ENCODE assay signal across 1 cellular context in the genomic region with DNA sequence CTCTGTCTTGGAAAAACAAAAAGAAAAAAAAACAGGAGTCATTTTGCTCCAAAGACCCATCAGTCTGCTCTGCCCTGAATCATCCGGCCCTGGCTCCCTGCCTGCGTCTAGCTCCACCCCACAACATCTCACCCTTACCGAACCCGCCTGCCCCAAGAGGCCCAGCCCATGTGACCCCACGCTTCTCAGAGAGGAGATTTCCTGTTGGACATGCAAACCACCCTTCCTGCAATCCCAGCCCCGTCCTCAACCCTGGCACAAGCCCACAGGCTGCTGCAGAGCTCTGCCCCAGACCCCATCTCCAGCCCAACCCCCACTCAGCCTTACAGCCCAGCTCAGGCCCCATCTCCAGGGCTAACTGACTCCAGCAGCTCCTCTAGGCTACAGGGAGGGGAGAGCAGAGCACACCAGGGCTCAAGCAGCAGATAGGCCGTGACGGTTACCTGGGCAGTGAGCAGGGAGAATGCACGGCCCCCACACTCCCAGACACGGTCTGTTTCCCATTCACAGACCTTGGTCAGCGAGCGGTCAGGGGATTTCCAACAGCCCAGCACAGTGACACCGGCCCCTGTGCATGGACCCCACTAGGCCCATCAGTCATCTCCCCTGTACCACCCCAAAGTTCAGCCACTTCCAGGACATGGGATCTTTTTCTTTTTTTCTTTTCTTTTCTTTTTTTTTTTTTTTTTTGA.
A peak's percentile ranks its signal among the peaks of the same experiment; 100 is the strongest.
TF ChIP-seq lines count a peak whose summit lies in the region.

No MANE protein-coding gene starts in this region.

TF ChIP-seq in K562, 482 proteins besides CTCF, POLR2A, EP300 and RAD21 (continued from another document and continues in another):
- TF ChIP-seq, protein P1, sequence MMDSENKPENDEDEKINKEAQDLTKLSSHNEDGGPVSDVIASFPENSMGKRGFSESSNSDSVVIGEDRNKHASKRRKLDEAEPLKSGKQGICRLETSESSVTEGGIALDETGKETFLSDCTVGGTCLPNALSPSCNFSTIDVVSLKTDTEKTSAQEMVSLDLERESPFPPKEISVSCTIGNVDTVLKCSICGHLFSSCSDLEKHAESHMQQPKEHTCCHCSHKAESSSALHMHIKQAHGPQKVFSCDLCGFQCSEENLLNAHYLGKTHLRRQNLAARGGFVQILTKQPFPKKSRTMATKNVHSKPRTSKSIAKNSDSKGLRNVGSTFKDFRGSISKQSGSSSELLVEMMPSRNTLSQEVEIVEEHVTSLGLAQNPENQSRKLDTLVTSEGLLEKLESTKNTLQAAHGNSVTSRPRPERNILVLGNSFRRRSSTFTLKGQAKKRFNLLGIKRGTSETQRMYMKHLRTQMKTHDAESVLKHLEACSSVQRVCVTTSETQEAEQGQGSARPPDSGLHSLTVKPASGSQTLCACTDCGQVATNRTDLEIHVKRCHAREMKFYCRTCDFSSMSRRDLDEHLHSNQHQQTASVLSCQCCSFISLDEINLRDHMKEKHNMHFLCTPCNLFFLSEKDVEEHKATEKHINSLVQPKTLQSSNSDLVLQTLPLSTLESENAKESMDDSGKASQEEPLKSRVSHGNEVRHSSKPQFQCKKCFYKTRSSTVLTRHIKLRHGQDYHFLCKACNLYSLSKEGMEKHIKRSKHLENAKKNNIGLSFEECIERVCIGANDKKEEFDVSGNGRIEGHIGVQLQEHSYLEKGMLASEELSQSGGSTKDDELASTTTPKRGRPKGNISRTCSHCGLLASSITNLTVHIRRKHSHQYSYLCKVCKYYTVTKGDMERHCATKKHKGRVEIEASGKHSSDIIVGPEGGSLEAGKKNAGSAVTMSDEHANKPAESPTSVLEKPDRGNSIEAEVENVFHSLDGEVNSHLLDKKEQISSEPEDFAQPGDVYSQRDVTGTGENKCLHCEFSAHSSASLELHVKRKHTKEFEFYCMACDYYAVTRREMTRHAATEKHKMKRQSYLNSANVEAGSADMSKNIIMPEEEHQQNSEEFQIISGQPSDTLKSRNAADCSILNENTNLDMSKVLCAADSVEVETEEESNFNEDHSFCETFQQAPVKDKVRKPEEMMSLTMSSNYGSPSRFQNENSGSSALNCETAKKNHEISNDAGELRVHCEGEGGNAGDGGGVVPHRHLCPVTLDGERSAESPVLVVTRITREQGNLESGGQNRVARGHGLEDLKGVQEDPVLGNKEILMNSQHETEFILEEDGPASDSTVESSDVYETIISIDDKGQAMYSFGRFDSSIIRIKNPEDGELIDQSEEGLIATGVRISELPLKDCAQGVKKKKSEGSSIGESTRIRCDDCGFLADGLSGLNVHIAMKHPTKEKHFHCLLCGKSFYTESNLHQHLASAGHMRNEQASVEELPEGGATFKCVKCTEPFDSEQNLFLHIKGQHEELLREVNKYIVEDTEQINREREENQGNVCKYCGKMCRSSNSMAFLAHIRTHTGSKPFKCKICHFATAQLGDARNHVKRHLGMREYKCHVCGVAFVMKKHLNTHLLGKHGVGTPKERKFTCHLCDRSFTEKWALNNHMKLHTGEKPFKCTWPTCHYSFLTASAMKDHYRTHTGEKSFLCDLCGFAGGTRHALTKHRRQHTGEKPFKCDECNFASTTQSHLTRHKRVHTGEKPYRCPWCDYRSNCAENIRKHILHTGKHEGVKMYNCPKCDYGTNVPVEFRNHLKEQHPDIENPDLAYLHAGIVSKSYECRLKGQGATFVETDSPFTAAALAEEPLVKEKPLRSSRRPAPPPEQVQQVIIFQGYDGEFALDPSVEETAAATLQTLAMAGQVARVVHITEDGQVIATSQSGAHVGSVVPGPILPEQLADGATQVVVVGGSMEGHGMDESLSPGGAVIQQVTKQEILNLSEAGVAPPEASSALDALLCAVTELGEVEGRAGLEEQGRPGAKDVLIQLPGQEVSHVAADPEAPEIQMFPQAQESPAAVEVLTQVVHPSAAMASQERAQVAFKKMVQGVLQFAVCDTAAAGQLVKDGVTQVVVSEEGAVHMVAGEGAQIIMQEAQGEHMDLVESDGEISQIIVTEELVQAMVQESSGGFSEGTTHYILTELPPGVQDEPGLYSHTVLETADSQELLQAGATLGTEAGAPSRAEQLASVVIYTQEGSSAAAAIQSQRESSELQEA (IDR thresholded peaks at IDR 0.05; ENCODE audit: low read depth): no peak
- no peak for TF ChIP-seq NCOA2 (IDR thresholded peaks at IDR 0.05; ENCODE audit: partially characterized antibody in 2 of 2)
- TF ChIP-seq RHOXF2B (CRISPR knock-in tag; conservative IDR thresholded peaks at IDR 0.05): no peak
- no peak for TF ChIP-seq POLR3G (IDR thresholded peaks at IDR 0.05; ENCODE audit: extremely low read depth, insufficient read length, insufficient replicate concordance)
- TF ChIP-seq, protein P2, sequence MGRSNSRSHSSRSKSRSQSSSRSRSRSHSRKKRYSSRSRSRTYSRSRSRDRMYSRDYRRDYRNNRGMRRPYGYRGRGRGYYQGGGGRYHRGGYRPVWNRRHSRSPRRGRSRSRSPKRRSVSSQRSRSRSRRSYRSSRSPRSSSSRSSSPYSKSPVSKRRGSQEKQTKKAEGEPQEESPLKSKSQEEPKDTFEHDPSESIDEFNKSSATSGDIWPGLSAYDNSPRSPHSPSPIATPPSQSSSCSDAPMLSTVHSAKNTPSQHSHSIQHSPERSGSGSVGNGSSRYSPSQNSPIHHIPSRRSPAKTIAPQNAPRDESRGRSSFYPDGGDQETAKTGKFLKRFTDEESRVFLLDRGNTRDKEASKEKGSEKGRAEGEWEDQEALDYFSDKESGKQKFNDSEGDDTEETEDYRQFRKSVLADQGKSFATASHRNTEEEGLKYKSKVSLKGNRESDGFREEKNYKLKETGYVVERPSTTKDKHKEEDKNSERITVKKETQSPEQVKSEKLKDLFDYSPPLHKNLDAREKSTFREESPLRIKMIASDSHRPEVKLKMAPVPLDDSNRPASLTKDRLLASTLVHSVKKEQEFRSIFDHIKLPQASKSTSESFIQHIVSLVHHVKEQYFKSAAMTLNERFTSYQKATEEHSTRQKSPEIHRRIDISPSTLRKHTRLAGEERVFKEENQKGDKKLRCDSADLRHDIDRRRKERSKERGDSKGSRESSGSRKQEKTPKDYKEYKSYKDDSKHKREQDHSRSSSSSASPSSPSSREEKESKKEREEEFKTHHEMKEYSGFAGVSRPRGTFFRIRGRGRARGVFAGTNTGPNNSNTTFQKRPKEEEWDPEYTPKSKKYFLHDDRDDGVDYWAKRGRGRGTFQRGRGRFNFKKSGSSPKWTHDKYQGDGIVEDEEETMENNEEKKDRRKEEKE (IDR thresholded peaks at IDR 0.05; ENCODE audit: borderline replicate concordance in 1 of 2, control insufficient read depth in 1 of 2, low read depth in 2 of 2, low read length in 1 of 2): no peak
- TF ChIP-seq LARP7 (IDR thresholded peaks at IDR 0.05): no peak
- TF ChIP-seq ZNF76 (CRISPR knock-in tag; IDR thresholded peaks at IDR 0.05; ENCODE audit: borderline replicate concordance): no peak
- no peak for TF ChIP-seq ZBTB1 (CRISPR knock-in tag; IDR thresholded peaks at IDR 0.05; ENCODE audit: borderline replicate concordance, low read depth)
- TF ChIP-seq, protein P3, sequence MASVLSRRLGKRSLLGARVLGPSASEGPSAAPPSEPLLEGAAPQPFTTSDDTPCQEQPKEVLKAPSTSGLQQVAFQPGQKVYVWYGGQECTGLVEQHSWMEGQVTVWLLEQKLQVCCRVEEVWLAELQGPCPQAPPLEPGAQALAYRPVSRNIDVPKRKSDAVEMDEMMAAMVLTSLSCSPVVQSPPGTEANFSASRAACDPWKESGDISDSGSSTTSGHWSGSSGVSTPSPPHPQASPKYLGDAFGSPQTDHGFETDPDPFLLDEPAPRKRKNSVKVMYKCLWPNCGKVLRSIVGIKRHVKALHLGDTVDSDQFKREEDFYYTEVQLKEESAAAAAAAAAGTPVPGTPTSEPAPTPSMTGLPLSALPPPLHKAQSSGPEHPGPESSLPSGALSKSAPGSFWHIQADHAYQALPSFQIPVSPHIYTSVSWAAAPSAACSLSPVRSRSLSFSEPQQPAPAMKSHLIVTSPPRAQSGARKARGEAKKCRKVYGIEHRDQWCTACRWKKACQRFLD (CRISPR knock-in tag; IDR thresholded peaks at IDR 0.05): no peak
- TF ChIP-seq, protein P4, sequence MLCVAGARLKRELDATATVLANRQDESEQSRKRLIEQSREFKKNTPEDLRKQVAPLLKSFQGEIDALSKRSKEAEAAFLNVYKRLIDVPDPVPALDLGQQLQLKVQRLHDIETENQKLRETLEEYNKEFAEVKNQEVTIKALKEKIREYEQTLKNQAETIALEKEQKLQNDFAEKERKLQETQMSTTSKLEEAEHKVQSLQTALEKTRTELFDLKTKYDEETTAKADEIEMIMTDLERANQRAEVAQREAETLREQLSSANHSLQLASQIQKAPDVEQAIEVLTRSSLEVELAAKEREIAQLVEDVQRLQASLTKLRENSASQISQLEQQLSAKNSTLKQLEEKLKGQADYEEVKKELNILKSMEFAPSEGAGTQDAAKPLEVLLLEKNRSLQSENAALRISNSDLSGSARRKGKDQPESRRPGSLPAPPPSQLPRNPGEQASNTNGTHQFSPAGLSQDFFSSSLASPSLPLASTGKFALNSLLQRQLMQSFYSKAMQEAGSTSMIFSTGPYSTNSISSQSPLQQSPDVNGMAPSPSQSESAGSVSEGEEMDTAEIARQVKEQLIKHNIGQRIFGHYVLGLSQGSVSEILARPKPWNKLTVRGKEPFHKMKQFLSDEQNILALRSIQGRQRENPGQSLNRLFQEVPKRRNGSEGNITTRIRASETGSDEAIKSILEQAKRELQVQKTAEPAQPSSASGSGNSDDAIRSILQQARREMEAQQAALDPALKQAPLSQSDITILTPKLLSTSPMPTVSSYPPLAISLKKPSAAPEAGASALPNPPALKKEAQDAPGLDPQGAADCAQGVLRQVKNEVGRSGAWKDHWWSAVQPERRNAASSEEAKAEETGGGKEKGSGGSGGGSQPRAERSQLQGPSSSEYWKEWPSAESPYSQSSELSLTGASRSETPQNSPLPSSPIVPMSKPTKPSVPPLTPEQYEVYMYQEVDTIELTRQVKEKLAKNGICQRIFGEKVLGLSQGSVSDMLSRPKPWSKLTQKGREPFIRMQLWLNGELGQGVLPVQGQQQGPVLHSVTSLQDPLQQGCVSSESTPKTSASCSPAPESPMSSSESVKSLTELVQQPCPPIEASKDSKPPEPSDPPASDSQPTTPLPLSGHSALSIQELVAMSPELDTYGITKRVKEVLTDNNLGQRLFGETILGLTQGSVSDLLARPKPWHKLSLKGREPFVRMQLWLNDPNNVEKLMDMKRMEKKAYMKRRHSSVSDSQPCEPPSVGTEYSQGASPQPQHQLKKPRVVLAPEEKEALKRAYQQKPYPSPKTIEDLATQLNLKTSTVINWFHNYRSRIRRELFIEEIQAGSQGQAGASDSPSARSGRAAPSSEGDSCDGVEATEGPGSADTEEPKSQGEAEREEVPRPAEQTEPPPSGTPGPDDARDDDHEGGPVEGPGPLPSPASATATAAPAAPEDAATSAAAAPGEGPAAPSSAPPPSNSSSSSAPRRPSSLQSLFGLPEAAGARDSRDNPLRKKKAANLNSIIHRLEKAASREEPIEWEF (CRISPR knock-in tag; IDR thresholded peaks at IDR 0.05): no peak
- TF ChIP-seq, protein P5, sequence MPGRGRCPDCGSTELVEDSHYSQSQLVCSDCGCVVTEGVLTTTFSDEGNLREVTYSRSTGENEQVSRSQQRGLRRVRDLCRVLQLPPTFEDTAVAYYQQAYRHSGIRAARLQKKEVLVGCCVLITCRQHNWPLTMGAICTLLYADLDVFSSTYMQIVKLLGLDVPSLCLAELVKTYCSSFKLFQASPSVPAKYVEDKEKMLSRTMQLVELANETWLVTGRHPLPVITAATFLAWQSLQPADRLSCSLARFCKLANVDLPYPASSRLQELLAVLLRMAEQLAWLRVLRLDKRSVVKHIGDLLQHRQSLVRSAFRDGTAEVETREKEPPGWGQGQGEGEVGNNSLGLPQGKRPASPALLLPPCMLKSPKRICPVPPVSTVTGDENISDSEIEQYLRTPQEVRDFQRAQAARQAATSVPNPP (IDR thresholded peaks at IDR 0.05; ENCODE audit: borderline replicate concordance, insufficient read depth, insufficient read length): no peak
- TF ChIP-seq NR4A1 (CRISPR knock-in tag; IDR thresholded peaks at IDR 0.05): no peak
- TF ChIP-seq NR4A1 (tag; IDR thresholded peaks at IDR 0.05): no peak
- TF ChIP-seq ZNF143 (CRISPR knock-in tag; IDR thresholded peaks at IDR 0.05): no peak
- TF ChIP-seq CREB1 (IDR thresholded peaks at IDR 0.05): no peak
- no peak for TF ChIP-seq CREB1 (CRISPR knock-in tag; IDR thresholded peaks at IDR 0.05)
- TF ChIP-seq, protein P6, sequence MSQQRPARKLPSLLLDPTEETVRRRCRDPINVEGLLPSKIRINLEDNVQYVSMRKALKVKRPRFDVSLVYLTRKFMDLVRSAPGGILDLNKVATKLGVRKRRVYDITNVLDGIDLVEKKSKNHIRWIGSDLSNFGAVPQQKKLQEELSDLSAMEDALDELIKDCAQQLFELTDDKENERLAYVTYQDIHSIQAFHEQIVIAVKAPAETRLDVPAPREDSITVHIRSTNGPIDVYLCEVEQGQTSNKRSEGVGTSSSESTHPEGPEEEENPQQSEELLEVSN (IDR thresholded peaks at IDR 0.05; ENCODE audit: borderline replicate concordance in 1 of 2, extremely low read depth in 1 of 2, insufficient read depth in 1 of 2, insufficient read length in 1 of 2, low read depth in 1 of 2, low read length in 1 of 2, poor library complexity in 1 of 2, severe bottlenecking in 1 of 2): peak in 1 of 2 experiments; percentile 27
- TF ChIP-seq YY1 (IDR thresholded peaks at IDR 0.05; ENCODE audit: borderline replicate concordance in 1 of 3, control insufficient read depth in 1 of 3, extremely low read depth in 1 of 3, insufficient read depth in 3 of 3, insufficient read length in 1 of 3, insufficient replicate concordance in 2 of 3, low read depth in 1 of 3, low read length in 2 of 3): no peak
- TF ChIP-seq HIVEP1 (CRISPR knock-in tag; IDR thresholded peaks at IDR 0.05): no peak
- no peak for TF ChIP-seq PHB (CRISPR knock-in tag; IDR thresholded peaks at IDR 0.05)
- TF ChIP-seq HCFC1 (IDR thresholded peaks at IDR 0.05; ENCODE audit: low read depth, low read length): no peak
- TF ChIP-seq MEIS2 (IDR thresholded peaks at IDR 0.05; ENCODE audit: partially characterized antibody): peak; percentile 36
- no peak for TF ChIP-seq IRF2 (CRISPR knock-in tag; IDR thresholded peaks at IDR 0.05)
- TF ChIP-seq WHSC1 (IDR thresholded peaks at IDR 0.05; ENCODE audit: low read length): no peak
- no peak for TF ChIP-seq GABPB1 (CRISPR knock-in tag; IDR thresholded peaks at IDR 0.05)
- no peak for TF ChIP-seq GTF2F1 (IDR thresholded peaks at IDR 0.05; ENCODE audit: low read depth, low read length)
- peak in 1 of 2 experiments; percentile 33; a peak in 1 of 4 replicates for TF ChIP-seq NRF1 (conservative IDR thresholded peaks at IDR 0.05 in 1 of 2, IDR thresholded peaks at IDR 0.05 in 1 of 2)
- no peak for TF ChIP-seq SMARCC2 (IDR thresholded peaks at IDR 0.05; ENCODE audit: low read depth)
- TF ChIP-seq POLR2AphosphoS5 (IDR thresholded peaks at IDR 0.05; ENCODE audit: control insufficient read depth, insufficient read depth, low read depth, low read length): no peak
- 0 out of 2 replicates have a peak, but pooled peaks have one; percentile 53 for TF ChIP-seq TOE1 (IDR thresholded peaks at IDR 0.05; ENCODE audit: borderline replicate concordance)
- no peak for TF ChIP-seq TOE1 (CRISPR knock-in tag; IDR thresholded peaks at IDR 0.05; ENCODE audit: borderline replicate concordance, low read depth)
- TF ChIP-seq ZNF41 (CRISPR knock-in tag; conservative IDR thresholded peaks at IDR 0.05): no peak
- TF ChIP-seq SMARCE1 (IDR thresholded peaks at IDR 0.05): 0 out of 2 replicates have a peak, but pooled peaks have one; percentile 32
- no peak for TF ChIP-seq MED1 (CRISPR knock-in tag; IDR thresholded peaks at IDR 0.05; ENCODE audit: borderline replicate concordance)
- no peak for TF ChIP-seq SPI1 (IDR thresholded peaks at IDR 0.05; ENCODE audit: borderline replicate concordance, low read depth, low read length)
